8 cellular contexts compared by ENCODE assay signal in genomic region chr21:43106965-43107793, GRCh38. TPM values are rescaled to one million over a fixed set of nuclear protein-coding genes. Genes with fewer than 3 reads are reported as not detected.
A peak's percentile ranks its signal among the peaks of the same experiment; 100 is the strongest.
DNase-seq lines count a peak whose midpoint lies in the region; ATAC-seq and TF ChIP-seq lines count a peak whose summit lies in the region.
"Not testable (repeated sequence)": the region's sequence is repeated elsewhere in the genome, so short reads cannot be mapped to it uniquely, and the experiment has no call there.

A gene with protein sequence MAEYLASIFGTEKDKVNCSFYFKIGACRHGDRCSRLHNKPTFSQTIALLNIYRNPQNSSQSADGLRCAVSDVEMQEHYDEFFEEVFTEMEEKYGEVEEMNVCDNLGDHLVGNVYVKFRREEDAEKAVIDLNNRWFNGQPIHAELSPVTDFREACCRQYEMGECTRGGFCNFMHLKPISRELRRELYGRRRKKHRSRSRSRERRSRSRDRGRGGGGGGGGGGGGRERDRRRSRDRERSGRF (minus strand): TSS chr21:43107570. CDS start chr21:43107494, 76 bp downstream.

- H3K27ac Mint-ChIP-seq in chondrocyte (ENCODE audit: unreplicated experiment), result peak within 1 kb of the TSS; percentile 41

- BruUV-seq in HCT116 (replicated peaks; lab: Mats Ljungman, UMichigan), result not testable (repeated sequence)

- CTCF ChIA-PET in HCT116 (lab: Charles Lee), result not testable (repeated sequence)

- not testable (repeated sequence) for H3K9me3 Mint-ChIP-seq in chondrocyte (ENCODE audit: low read depth)

- H3K36me3 ChIP-seq in HCT116 (ENCODE audit: control insufficient read depth in 1 of 2, insufficient read depth in 2 of 2, low read length in 2 of 2); HUES48 (ENCODE audit: control insufficient read depth, insufficient read depth, low read length); iPS DF 6.9 (ENCODE audit: control insufficient read depth, insufficient read depth, low read length): not testable (repeated sequence)

- peak within 1 kb of the TSS; percentile 19 for H3K4me3 Mint-ChIP-seq in chondrocyte (ENCODE audit: unreplicated experiment)

- H4K20me1 ChIP-seq in HCT116 (ENCODE audit: insufficient read depth), result not testable (repeated sequence)

- intact Hi-C loops in HCT116 (cut with micrococcal nuclease); posterior cingulate gyrus (cut with DNase I): not testable (repeated sequence)

- not testable (repeated sequence) for H3K27me3 ChIP-seq in HCT116 (ENCODE audit: insufficient read depth, low read length); HUES48 (ENCODE audit: control insufficient read depth, insufficient read depth, low read length); iPS DF 6.9 (ENCODE audit: control insufficient read depth, insufficient read depth, low read length)

- H2AFZ ChIP-seq in HCT116 (ENCODE audit: low read depth, low read length, poor library complexity, severe bottlenecking), result not testable (repeated sequence)

- peak; percentile 95 for ATAC-seq in HCT116

- not testable (repeated sequence) for H3K79me2 ChIP-seq in HCT116 (ENCODE audit: insufficient read depth, low read length)

- H3K4me2 ChIP-seq in HCT116 (ENCODE audit: low read length), result not testable (repeated sequence)

- RAD21 ChIA-PET in HCT116 (lab: Charles Lee; ENCODE audit: low non-redundant PET in 1 of 2, low total read pairs in 2 of 2, uncharacterized antibody in 2 of 2, unreplicated experiment in 2 of 2), result not testable (repeated sequence)

- no CpG with 5 or more reads among the region's 107 CpGs for WGBS in iPS DF 6.9 (ENCODE audit: insufficient coverage, insufficient read length)

- not testable (repeated sequence) for H3K4me1 Mint-ChIP-seq in chondrocyte (ENCODE audit: low read depth)

- TF ChIP-seq POLR2A in HCT116 (IDR thresholded peaks at IDR 0.05; ENCODE audit: borderline replicate concordance, extremely low read depth, insufficient read depth, insufficient read length), result not testable (repeated sequence)

- not testable (repeated sequence) for TF ChIP-seq RAD21 in HCT116 (IDR thresholded peaks at IDR 0.05; ENCODE audit: low read depth)

- not testable (repeated sequence) for H3K27me3 Mint-ChIP-seq in chondrocyte (ENCODE audit: low read depth)

- not testable (repeated sequence) for H3K9me2 ChIP-seq in HCT116 (ENCODE audit: insufficient read depth)

- peak within 1 kb of the TSS; percentile 50 for H3K4me3 ChIP-seq in GM12864 (ENCODE audit: low read depth, low read length)
- H3K4me3 ChIP-seq in HCT116 (replicated peaks in 1 of 2; ENCODE audit: low read depth in 1 of 2, low read length in 2 of 2), result peak within 1 kb of the TSS; percentile 46 to 48; a peak in 3 of 4 replicates
- peak within 1 kb of the TSS; percentile 69 for H3K4me3 ChIP-seq in HUES48 (ENCODE audit: low read depth, low read length)
- H3K4me3 ChIP-seq in iPS DF 6.9 (ENCODE audit: low read length), result peak within 1 kb of the TSS; percentile 78; the same call in 1 of the 2 replicates

- H3K27ac ChIP-seq in HCT116 (ENCODE audit: low read depth, low read length) (peak within 1 kb of the TSS; percentile 47; the same call in 1 of the 2 replicates), HUES48 (ENCODE audit: low read depth, low read length) (peak within 1 kb of the TSS; percentile 51)
- H3K27ac ChIP-seq in iPS DF 6.9 (ENCODE audit: low read length); temporal lobe (ENCODE audit: low read depth, low read length): not testable (repeated sequence)

- not testable (repeated sequence) for H3K36me3 Mint-ChIP-seq in chondrocyte (ENCODE audit: low read depth)

- H3K4me1 ChIP-seq in HCT116 (ENCODE audit: control insufficient read depth in 1 of 2, insufficient read depth in 2 of 2, low read length in 2 of 2); HUES48 (ENCODE audit: control insufficient read depth, insufficient read depth, low read length); iPS DF 6.9 (ENCODE audit: control insufficient read depth, insufficient read depth, low read length): not testable (repeated sequence)

- H3K9ac ChIP-seq in HCT116 (ENCODE audit: low read length) (peak within 1 kb of the TSS; percentile 56), HUES48 (ENCODE audit: low read depth, low read length) (peak within 1 kb of the TSS; percentile 85)

- not testable (repeated sequence) for DNase-seq in GM12864 (ENCODE audit: low read depth); HCT116 (ENCODE audit: low read depth, low spot score); iPS DF 6.9 (ENCODE audit: low read depth, low spot score)
- DNase-seq in activated CD4-positive, alpha-beta T cell treated with anti-CD3 and anti-CD28 coated beads, Interleukin-2, amount 50 U/mL, for 1 hour, result peak; percentile 64
- DNase-seq in chondrocyte (ENCODE audit: low spot score) (peak; percentile 50), posterior cingulate gyrus (peak in 7 of 10 donors; percentile 23 to 96 (median 62))

- POLR2A ChIA-PET in HCT116 (lab: Charles Lee), result not testable (repeated sequence)

- H3K9me3 ChIP-seq in HCT116 (ENCODE audit: control insufficient read depth in 1 of 2, insufficient read depth in 1 of 2, low read depth in 1 of 2, low read length in 2 of 2); HUES48 (ENCODE audit: control insufficient read depth, insufficient read depth, low read length); iPS DF 6.9 (ENCODE audit: control insufficient read depth, insufficient read depth, low read length): not testable (repeated sequence)

- not testable (repeated sequence) for TF ChIP-seq CTCF in GM12864 (IDR thresholded peaks at IDR 0.05; ENCODE audit: low read depth, low read length, missing control alignments); HCT116 (IDR thresholded peaks at IDR 0.05 in 2 of 3, conservative IDR thresholded peaks at IDR 0.05 in 1 of 3; ENCODE audit: borderline replicate concordance in 1 of 3, insufficient read depth in 1 of 3, low read depth in 2 of 3, low read length in 2 of 3); chondrocyte (IDR thresholded peaks at IDR 0.05)

RNA-seq across cellular contexts. Expression of the gene that starts here (rescaled TPM):
- total RNA-seq in HCT116 (2021; ENCODE audit: unreplicated experiment), result 26.1 TPM
- 159 and 201 TPM in 2 replicates for polyA plus RNA-seq in HCT116 (2012)
- 9.8 to 13.7 TPM (median 11.8 TPM) in 3 replicates for total RNA-seq in chondrocyte
- total RNA-seq in temporal lobe, result 15.5 TPM
